In the genomic region with DNA sequence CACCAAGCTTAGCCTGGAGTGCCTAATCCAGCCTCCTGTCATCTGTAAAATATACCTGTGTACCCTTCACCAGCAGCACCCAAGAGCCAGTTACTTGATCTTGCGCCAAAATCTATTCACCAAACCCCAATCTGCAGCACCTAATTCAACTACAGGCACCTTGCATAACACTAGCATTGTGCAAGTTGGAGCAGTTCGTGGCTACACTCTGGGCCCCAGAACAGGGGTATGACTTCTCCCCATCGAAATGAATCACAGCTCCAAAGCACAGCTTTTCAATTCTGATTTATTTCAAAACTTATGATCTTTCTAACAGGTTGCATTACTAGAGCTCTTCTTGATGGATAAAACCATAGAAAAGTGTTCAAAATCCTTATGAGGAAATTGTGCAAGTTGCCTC, we compare ENCODE assay signal across 23 cellular contexts.
"Had no signal": no experiment of that assay in that cellular context is flagged by ENCODE, and none has a peak within 500 bp of the region (broad histone marks: within the 10 kb centered on the region; RNA-seq: fewer than 3 reads in every experiment).

No MANE protein-coding gene starts in this region.

- H3K9me3 ChIP-seq: SJSA1 had no signal

- H3K36me3 Mint-ChIP-seq: IgD-negative memory B cell had no signal

- H3K4me3 ChIP-seq: K562, SJSA1, SK-N-MC had no signal

- H3K4me2 ChIP-seq: KMS-11 had no signal

- H3K27me3 ChIP-seq: SJSA1 had no signal

- H3K4me3 Mint-ChIP-seq: IgD-negative memory B cell had no signal

- H3K9ac ChIP-seq: KMS-11 had no signal

- ATAC-seq: HepG2, K562 had no signal

- H3K36me3 ChIP-seq: SJSA1 had no signal

- DNase-seq: Kasumi-1, MV-4-11, NCI-H1092, NCI-H1105 treated with DMSO at 0.1 percent for 48 hours, NCI-H1417 treated with DMSO at 0.1 percent for 48 hours, NCI-H146, NCI-H1694 treated with DMSO at 0.1 percent for 48 hours, NCI-H1930, NCI-H2081, NCI-H2107, NCI-H2227 treated with DMSO at 0.1 percent for 48 hours, NCI-H524, NCI-H526 treated with DMSO at 0.1 percent for 48 hours, NCI-H774, Right ventricle myocardium superior, RPMI8226, SIG-M5 had no signal

- H3K27ac ChIP-seq: KMS-11, SJSA1, SK-N-MC had no signal

- H3K4me1 Mint-ChIP-seq: IgD-negative memory B cell had no signal
